ENCODE assay signal across 14 cellular contexts in the genomic region with DNA sequence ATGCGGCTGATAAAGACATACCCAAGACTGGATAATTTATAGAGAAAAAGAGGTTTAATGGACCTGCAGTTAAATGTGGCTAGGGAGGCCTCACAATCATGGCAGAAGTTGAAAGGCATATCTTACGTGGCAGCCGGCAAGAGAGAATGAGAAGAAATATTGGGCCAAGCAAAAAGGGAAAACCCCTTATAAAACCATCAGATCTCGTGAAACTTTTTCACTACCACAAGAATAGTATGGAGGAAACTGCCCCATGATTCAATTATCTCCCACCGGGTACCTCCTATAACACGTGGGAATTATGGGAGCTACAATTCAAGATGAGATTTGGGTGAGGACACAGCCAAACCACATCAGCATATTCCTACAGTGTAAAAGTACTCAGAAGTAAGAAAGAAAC. TPM values are rescaled to one million over a fixed set of nuclear protein-coding genes. Genes with fewer than 3 reads are reported as not detected.
DNase-seq lines count a peak whose midpoint lies in the region; ATAC-seq lines count a peak whose summit lies in the region.
"Had no signal": no experiment of that assay in that cellular context is flagged by ENCODE, and none has a peak within 500 bp of the region (broad histone marks: within the 10 kb centered on the region; RNA-seq: fewer than 3 reads in every experiment).

No MANE protein-coding gene starts in this region.

- peak overlapping the region in 10 of 11 experiments; percentile 55 to 90 (median 78); a peak in 20 of 22 replicates for H3K27ac ChIP-seq in BLaER1 treated with 17β-estradiol and CSF1 and Interleukin-3, amounts not matched to agents 10 nM and 100 nM
- H3K27ac ChIP-seq in CD4-positive, alpha-beta memory T cell (ENCODE audit: low read depth, low read length) = no peak overlapping the region

- H3K4me2 ChIP-seq in BLaER1 treated with 17β-estradiol and CSF1 and Interleukin-3, amounts not matched to agents 10 nM and 100 nM = peak overlapping the region; percentile 35 to 62 (median 44); a peak in 20 of 22 replicates
- H3K4me2 ChIP-seq: GM23338 had no signal

- no peak for DNase-seq in KBM-7
- no peak for DNase-seq in naive thymus-derived CD8-positive, alpha-beta T cell
- DNase-seq in activated CD8-positive, alpha-beta memory T cell treated with anti-CD3 and anti-CD28 coated beads for 24 hours = no peak
- DNase-seq in CD4-positive, alpha-beta memory T cell = no peak
- DNase-seq: CD8-positive, alpha-beta T cell; NCI-H1048; NCI-H146; NCI-H2081 treated with DMSO at 0.1 percent for 48 hours; T-cell had no signal

- CTCF ChIA-PET in CD4-positive, alpha-beta memory T cell (lab: Charles Lee; ENCODE audit: partially characterized antibody) = no interaction called here

- no peaks in the 10 kb centered on the region for H3K27me3 ChIP-seq in BLaER1 treated with 17β-estradiol and CSF1 and Interleukin-3, amounts not matched to agents 10 nM and 100 nM
- no peaks in the 10 kb centered on the region for H3K27me3 ChIP-seq in CD4-positive, alpha-beta memory T cell (ENCODE audit: insufficient read depth, low read length)

- H3K9me3 ChIP-seq in BLaER1 treated with 17β-estradiol and CSF1 and Interleukin-3, amounts not matched to agents 10 nM and 100 nM (replicated peaks in 1 of 11) = peaks cover 0 to 24% (median 18%) of the 10 kb centered on the region in 11 experiments; a peak in 15 of 22 replicates
- no peaks in the 10 kb centered on the region for H3K9me3 ChIP-seq in CD4-positive, alpha-beta memory T cell (ENCODE audit: control insufficient read depth in 1 of 2, low read length in 2 of 2)

- ATAC-seq in GM19395 (IDR thresholded peaks at IDR 0.05; ENCODE audit: unreplicated experiment) (peak; percentile 16), HG03432 (IDR thresholded peaks at IDR 0.05; ENCODE audit: unreplicated experiment) (peak; percentile 16)
- ATAC-seq in activated T-helper 17 cell treated with anti-CD3 and anti-CD28 coated beads, Interleukin-2, amount 50 U/mL, for 72 hours (replicated peaks) = peak; percentile 18
- ATAC-seq in naive thymus-derived CD8-positive, alpha-beta T cell = no peak
- ATAC-seq: CD8-positive, alpha-beta T cell; GM23338; T-cell had no signal

- peak overlapping the region; percentile 16 for H3K4me3 Mint-ChIP-seq in activated T-helper 17 cell treated with anti-CD3 and anti-CD28 coated beads, Interleukin-2, amount 50 U/mL, for 72 hours
- H3K4me3 Mint-ChIP-seq in naive thymus-derived CD8-positive, alpha-beta T cell = peak overlapping the region in 1 of 10 donors; percentile 13
- H3K4me3 Mint-ChIP-seq in CD4-positive, alpha-beta memory T cell = no peak overlapping the region
- H3K4me3 Mint-ChIP-seq: CD8-positive, alpha-beta T cell; GM23338; T-cell had no signal

- POLR2A ChIA-PET in naive thymus-derived CD8-positive, alpha-beta T cell (lab: Charles Lee) = no interaction called here
- POLR2A ChIA-PET in CD4-positive, alpha-beta memory T cell (lab: Charles Lee; ENCODE audit: partially characterized antibody) = interaction anchor here (1.1 kb wide), 1 partner anchor 66 kb away, joined by 3 read pairs; no protein-coding TSS in a partner anchor

- peak overlapping the region in 7 of 11 experiments; percentile 6 to 75 (median 59); a peak in 12 of 22 replicates for H3K9ac ChIP-seq in BLaER1 treated with 17β-estradiol and CSF1 and Interleukin-3, amounts not matched to agents 10 nM and 100 nM

- H3K4me1 ChIP-seq in BLaER1 treated with 17β-estradiol and CSF1 and Interleukin-3, amounts not matched to agents 10 nM and 100 nM = peaks cover 19 to 39% (median 26%) of the 10 kb centered on the region in 10 experiments; a peak in 19 of 20 replicates
- H3K4me1 ChIP-seq in CD4-positive, alpha-beta memory T cell (ENCODE audit: insufficient read depth, low read length) = peaks cover 3% of the 10 kb centered on the region

- no peaks in the 10 kb centered on the region for H3K27me3 Mint-ChIP-seq in activated T-helper 17 cell treated with anti-CD3 and anti-CD28 coated beads, Interleukin-2, amount 50 U/mL, for 72 hours
- H3K27me3 Mint-ChIP-seq in naive thymus-derived CD8-positive, alpha-beta T cell = no peaks in the 10 kb centered on the region
- H3K27me3 Mint-ChIP-seq in CD4-positive, alpha-beta memory T cell = no peaks in the 10 kb centered on the region
- H3K27me3 Mint-ChIP-seq: T-cell had no signal

- peaks cover 3% of the 10 kb centered on the region for H3K36me3 Mint-ChIP-seq in activated T-helper 17 cell treated with anti-CD3 and anti-CD28 coated beads, Interleukin-2, amount 50 U/mL, for 72 hours (ENCODE audit: low read depth)
- no peaks in the 10 kb centered on the region for H3K36me3 Mint-ChIP-seq in naive thymus-derived CD8-positive, alpha-beta T cell
- peaks cover 0 to 3% of the 10 kb centered on the region in 2 donors for H3K36me3 Mint-ChIP-seq in CD4-positive, alpha-beta memory T cell

- no peak overlapping the region for H3K4me3 ChIP-seq in BLaER1 treated with 17β-estradiol and CSF1 and Interleukin-3, amounts not matched to agents 10 nM and 100 nM
- H3K4me3 ChIP-seq in CD4-positive, alpha-beta memory T cell (ENCODE audit: low read length in 2 of 2) = no peak overlapping the region
- H3K4me3 ChIP-seq: GM23338 had no signal

- H3K4me1 Mint-ChIP-seq in activated T-helper 17 cell treated with anti-CD3 and anti-CD28 coated beads, Interleukin-2, amount 50 U/mL, for 72 hours = peaks cover 14% of the 10 kb centered on the region
- H3K4me1 Mint-ChIP-seq in naive thymus-derived CD8-positive, alpha-beta T cell = peaks cover 4 to 26% (median 7%) of the 10 kb centered on the region in 4 donors
- H3K4me1 Mint-ChIP-seq in CD4-positive, alpha-beta memory T cell = peaks cover 5 to 8% (median 7%) of the 10 kb centered on the region in 4 donors
- H3K4me1 Mint-ChIP-seq: GM23338 had no signal

- H4K20me1 ChIP-seq in BLaER1 treated with 17β-estradiol and CSF1 and Interleukin-3, amounts not matched to agents 10 nM and 100 nM = no peaks in the 10 kb centered on the region

- H3K36me3 ChIP-seq in BLaER1 treated with 17β-estradiol and CSF1 and Interleukin-3, amounts not matched to agents 10 nM and 100 nM = no peaks in the 10 kb centered on the region
- no peaks in the 10 kb centered on the region for H3K36me3 ChIP-seq in CD4-positive, alpha-beta memory T cell (ENCODE audit: insufficient read depth, low read length)

- in situ Hi-C loops in KBM-7 (cut with MboI; ENCODE audit: low pct_unique_long_range_greater_than_20kb, low sequenced_read_pairs) = no loop called here

- intact Hi-C loops in CD4-positive, alpha-beta memory T cell (cut with micrococcal nuclease) = no loop called here

- peak overlapping the region; percentile 28 for H3K27ac Mint-ChIP-seq in activated T-helper 17 cell treated with anti-CD3 and anti-CD28 coated beads, Interleukin-2, amount 50 U/mL, for 72 hours
- peak overlapping the region in 1 of 10 donors; percentile 43 for H3K27ac Mint-ChIP-seq in naive thymus-derived CD8-positive, alpha-beta T cell
- peak overlapping the region in 1 of 7 donors; percentile 26 for H3K27ac Mint-ChIP-seq in CD4-positive, alpha-beta memory T cell
- H3K27ac Mint-ChIP-seq: CD8-positive, alpha-beta T cell; GM23338; T-cell had no signal

- no peaks in the 10 kb centered on the region for H3K9me3 Mint-ChIP-seq in activated T-helper 17 cell treated with anti-CD3 and anti-CD28 coated beads, Interleukin-2, amount 50 U/mL, for 72 hours
- no peaks in the 10 kb centered on the region for H3K9me3 Mint-ChIP-seq in naive thymus-derived CD8-positive, alpha-beta T cell
- H3K9me3 Mint-ChIP-seq in CD4-positive, alpha-beta memory T cell = peaks cover 0 to 3% (median 0%) of the 10 kb centered on the region in 8 donors
- H3K9me3 Mint-ChIP-seq: CD8-positive, alpha-beta T cell; T-cell had no signal

RNA-seq across cellular contexts. Expression of gene KBTBD7, which starts 4.7 kb away (rescaled TPM):
- 1 to 10 TPM; 4.7 to 5.8 TPM for total RNA-seq in activated T-helper 17 cell treated with anti-CD3 and anti-CD28 coated beads, Interleukin-2, amount 50 U/mL, for 72 hours
- total RNA-seq in naive thymus-derived CD8-positive, alpha-beta T cell = 1 to 10 TPM; 6.4 to 6.8 TPM
- polyA plus RNA-seq in naive thymus-derived CD8-positive, alpha-beta T cell = 1 to 10 TPM; 4.6 to 7.5 (median 5.0) TPM
- 10 to 100 TPM; 11.1 to 11.8 TPM for total RNA-seq in CD4-positive, alpha-beta memory T cell
- polyA plus RNA-seq in CD4-positive, alpha-beta memory T cell = 1 to 10 TPM; 4.9 to 7.8 TPM

Comparison
In these comparisons a context has a peak if more than half of its experiments do, and no peak if none do; other contexts are left out.
1. ATAC-seq: peak in GM19395 (single experiment), HG03432 (single experiment) and activated T-helper 17 cell treated with anti-CD3 and anti-CD28 coated beads, Interleukin-2, amount 50 U/mL, for 72 hours (single experiment); none in naive thymus-derived CD8-positive, alpha-beta T cell (0 of 2).